Comparison of ENCODE assay signal across 17 cellular contexts in genomic region chr13:94658926-94659649, GRCh38. TPM values are rescaled to one million over a fixed set of nuclear protein-coding genes. Genes with fewer than 3 reads are reported as not detected.
A peak's percentile ranks its signal among the peaks of the same experiment; 100 is the strongest.
DNase-seq lines count a peak whose midpoint lies in the region; ATAC-seq and TF ChIP-seq lines count a peak whose summit lies in the region.
"Had no signal": no experiment of that assay in that cellular context is flagged by ENCODE, and none has a peak within 500 bp of the region (broad histone marks: within the 10 kb centered on the region; RNA-seq: fewer than 3 reads in every experiment).

No MANE protein-coding gene starts in this region.

- no peak overlapping the region for H3K27ac Mint-ChIP-seq in endothelial cell (ENCODE audit: unreplicated experiment)
- H3K27ac Mint-ChIP-seq in progenitor cell of endocrine pancreas: no peak overlapping the region
- H3K27ac Mint-ChIP-seq in activated naive CD8-positive, alpha-beta T cell treated with anti-CD3 and anti-CD28 coated beads for 36 hours: no peak overlapping the region
- H3K27ac Mint-ChIP-seq: mesothelial cell of epicardium; T-helper 1 cell treated with Interleukin-12 subunit alpha and Interleukin-12 subunit beta and Interleukin-4 antibody, amounts not matched to agents 30 μg/mL and 1 μg/mL, for 36 hours had no signal

- peak; percentile 17 for TF ChIP-seq CTCF in endothelial cell (IDR thresholded peaks at IDR 0.05; ENCODE audit: unreplicated experiment)
- peak; percentile 40 for TF ChIP-seq CTCF in progenitor cell of endocrine pancreas (IDR thresholded peaks at IDR 0.05; ENCODE audit: unreplicated experiment)

- H3K9me3 Mint-ChIP-seq in endothelial cell (ENCODE audit: unreplicated experiment) (no peaks in the 10 kb centered on the region), progenitor cell of endocrine pancreas (ENCODE audit: low read depth) (peaks cover 8% of the 10 kb centered on the region)
- H3K9me3 Mint-ChIP-seq in activated naive CD8-positive, alpha-beta T cell treated with anti-CD3 and anti-CD28 coated beads for 36 hours: no peaks in the 10 kb centered on the region
- H3K9me3 Mint-ChIP-seq: T-helper 1 cell treated with Interleukin-12 subunit alpha and Interleukin-12 subunit beta and Interleukin-4 antibody, amounts not matched to agents 30 μg/mL and 1 μg/mL, for 36 hours had no signal

- H3K36me3 Mint-ChIP-seq in endothelial cell (ENCODE audit: low read depth, unreplicated experiment): no peaks in the 10 kb centered on the region
- no peaks in the 10 kb centered on the region for H3K36me3 Mint-ChIP-seq in progenitor cell of endocrine pancreas (ENCODE audit: insufficient read depth)
- H3K36me3 Mint-ChIP-seq in activated naive CD8-positive, alpha-beta T cell treated with anti-CD3 and anti-CD28 coated beads for 36 hours: no peaks in the 10 kb centered on the region

- H3K4me1 Mint-ChIP-seq in endothelial cell (ENCODE audit: unreplicated experiment) (peaks cover 10% of the 10 kb centered on the region), progenitor cell of endocrine pancreas (ENCODE audit: low read depth) (peaks cover 48% of the 10 kb centered on the region)
- peaks cover 23% of the 10 kb centered on the region for H3K4me1 Mint-ChIP-seq in activated naive CD8-positive, alpha-beta T cell treated with anti-CD3 and anti-CD28 coated beads for 36 hours

- ATAC-seq in GM21619 (IDR thresholded peaks at IDR 0.05; ENCODE audit: unreplicated experiment): no peak

- peak; percentile 28 for DNase-seq in DMS153 (lab: John Stamatoyannopoulos, UW)
- no peak for DNase-seq in DMS153 treated with DMSO at 0.1 percent for 48 hours (lab: John Stamatoyannopoulos, UW; ENCODE audit: unreplicated experiment)
- peak; percentile 25 for DNase-seq in RKO (ENCODE audit: low spot score)
- DNase-seq in endothelial cell (ENCODE audit: low spot score): no peak
- no peak for DNase-seq in progenitor cell of endocrine pancreas (ENCODE audit: low spot score, unreplicated experiment)
- DNase-seq in LoVo (ENCODE audit: low spot score): no peak
- DNase-seq in activated naive CD8-positive, alpha-beta T cell treated with anti-CD3 and anti-CD28 coated beads for 36 hours: no peak
- DNase-seq: activated CD4-positive, alpha-beta T cell treated with anti-CD3 and anti-CD28 coated beads, Interleukin-2, amount 50 U/mL, for 1 hour; adrenal gland; Calu3; cortex of kidney; NCI-H446 had no signal

- H3K27me3 Mint-ChIP-seq in endothelial cell (ENCODE audit: unreplicated experiment) (no peaks in the 10 kb centered on the region), progenitor cell of endocrine pancreas (peaks cover 13% of the 10 kb centered on the region)
- H3K27me3 Mint-ChIP-seq in activated naive CD8-positive, alpha-beta T cell treated with anti-CD3 and anti-CD28 coated beads for 36 hours: peaks cover 37% of the 10 kb centered on the region

- no peak overlapping the region for H3K4me3 Mint-ChIP-seq in endothelial cell (ENCODE audit: unreplicated experiment)
- no peak overlapping the region for H3K4me3 Mint-ChIP-seq in progenitor cell of endocrine pancreas (ENCODE audit: low read depth)
- H3K4me3 Mint-ChIP-seq in activated naive CD8-positive, alpha-beta T cell treated with anti-CD3 and anti-CD28 coated beads for 36 hours: no peak overlapping the region
- H3K4me3 Mint-ChIP-seq: mesothelial cell of epicardium; T-helper 1 cell treated with Interleukin-12 subunit alpha and Interleukin-12 subunit beta and Interleukin-4 antibody, amounts not matched to agents 30 μg/mL and 1 μg/mL, for 36 hours had no signal

RNA-seq across cellular contexts. Expression of gene SOX21, which starts 53.3 kb away (rescaled TPM):
- not detected for total RNA-seq in endothelial cell (ENCODE audit: unreplicated experiment)
- total RNA-seq in progenitor cell of endocrine pancreas: 44.7 and 61.1 TPM in 2 replicates
- not detected for total RNA-seq in activated naive CD8-positive, alpha-beta T cell treated with anti-CD3 and anti-CD28 coated beads for 36 hours
- total RNA-seq: adrenal gland, Calu3, mesothelial cell of epicardium, osteoblast, subcutaneous adipose tissue had no signal

RNA-seq across cellular contexts. Expression of gene GPR180, which starts 57.4 kb away (rescaled TPM):
- total RNA-seq in endothelial cell (ENCODE audit: unreplicated experiment) (3.6 TPM), progenitor cell of endocrine pancreas (5.3 TPM in 2 replicates)
- total RNA-seq in activated naive CD8-positive, alpha-beta T cell treated with anti-CD3 and anti-CD28 coated beads for 36 hours: 1 to 10 TPM; 6.8 to 7.0 TPM

Comparison
In these comparisons a context has a peak if more than half of its experiments do, and no peak if none do; other contexts are left out.
1. DNase-seq: peak in DMS153 (single experiment) and RKO (single experiment); none in DMS153 treated with DMSO at 0.1 percent for 48 hours (single experiment), endothelial cell (single experiment), progenitor cell of endocrine pancreas (single experiment), LoVo (single experiment) and activated naive CD8-positive, alpha-beta T cell treated with anti-CD3 and anti-CD28 coated beads for 36 hours (single experiment).
2. RNA of gene SOX21, which starts 53.3 kb away (total RNA-seq): 44.7 to 61.1 TPM in progenitor cell of endocrine pancreas; not detected in endothelial cell (single experiment) and not detected in activated naive CD8-positive, alpha-beta T cell treated with anti-CD3 and anti-CD28 coated beads for 36 hours; every median in the first group is over 10 times any median in the second.